In genomic region chr17:29148790-29149430, GRCh38 we compare ENCODE assay signal across 8 cellular contexts. TPM values are rescaled to one million over a fixed set of nuclear protein-coding genes. Genes with fewer than 3 reads are reported as not detected.
DNase-seq lines count a peak whose midpoint lies in the region; ATAC-seq, FAIRE-seq and TF ChIP-seq lines count a peak whose summit lies in the region.

No MANE protein-coding gene starts in this region.

- peak overlapping the region; percentile 79 for H3K4me3 Mint-ChIP-seq in activated T-helper 1 cell treated with anti-CD3 and anti-CD28 coated beads, Interleukin-12 subunit alpha, Interleukin-12 subunit beta, Interleukin-2, Interleukin-4 antibody, amounts not matched to agents 30 ng/mL and 10 ng/mL and 1 ng/mL, durations not matched to agents 14 hours and 24 hours and 36 hours
- H3K4me3 Mint-ChIP-seq in naive thymus-derived CD8-positive, alpha-beta T cell: peak overlapping the region; percentile 70 to 90 (median 77)
- peak overlapping the region; percentile 84 to 86 for H3K4me3 Mint-ChIP-seq in stimulated activated naive B cell treated with anti-CD40 and anti-IgM and Interleukin-4, amounts not matched to agents 10 μg/mL and 1 μg/mL and 100 μg/mL, for 72 hours

- POLR2A ChIA-PET in naive thymus-derived CD8-positive, alpha-beta T cell (lab: Charles Lee): interaction anchor here (0.6 to 5.9 kb wide), 11 partner anchors 9 to 213 kb away, joined by 3 to 64 read pairs (median 6); partner anchors contain the start of genes MYO18A, NUFIP2 and PHF12

- no peaks in the 10 kb centered on the region for H4K20me1 ChIP-seq in fibroblast of lung (ENCODE audit: control insufficient read depth, extremely low read depth, insufficient read depth, low read length)

- H2AFZ ChIP-seq in fibroblast of lung (ENCODE audit: low read length): peak overlapping the region; percentile 83

- DNase-seq in DMS79 treated with DMSO at 0.1 percent for 48 hours (lab: John Stamatoyannopoulos, UW) (peak; percentile 89), KG1 (lab: John Stamatoyannopoulos, UW) (peak; percentile 72), RCC 7860 (ENCODE audit: low spot score) (peak; percentile 84), fibroblast of lung (ENCODE audit: low read depth in 2 of 2) (peak; percentile 87 to 91)
- DNase-seq in activated T-helper 1 cell treated with anti-CD3 and anti-CD28 coated beads, Interleukin-12 subunit alpha, Interleukin-12 subunit beta, Interleukin-2, Interleukin-4 antibody, amounts not matched to agents 30 ng/mL and 10 ng/mL and 1 ng/mL, durations not matched to agents 14 hours and 24 hours and 36 hours (ENCODE audit: low spot score): peak; percentile 91
- peak; percentile 85 to 93 (median 90) for DNase-seq in naive thymus-derived CD8-positive, alpha-beta T cell
- peak; percentile 93 for DNase-seq in stimulated activated naive B cell treated with anti-CD40 and anti-IgM and Interleukin-4, amounts not matched to agents 10 μg/mL and 1 μg/mL and 100 μg/mL, for 72 hours

- peak overlapping the region; percentile 91 for H3K4me2 ChIP-seq in fibroblast of lung (ENCODE audit: extremely low read depth, insufficient read depth, low read length)

- H3K27ac Mint-ChIP-seq in activated T-helper 1 cell treated with anti-CD3 and anti-CD28 coated beads, Interleukin-12 subunit alpha, Interleukin-12 subunit beta, Interleukin-2, Interleukin-4 antibody, amounts not matched to agents 30 ng/mL and 10 ng/mL and 1 ng/mL, durations not matched to agents 14 hours and 24 hours and 36 hours: peak overlapping the region; percentile 64
- H3K27ac Mint-ChIP-seq in naive thymus-derived CD8-positive, alpha-beta T cell: peak overlapping the region; percentile 43 to 92 (median 85)
- H3K27ac Mint-ChIP-seq in stimulated activated naive B cell treated with anti-CD40 and anti-IgM and Interleukin-4, amounts not matched to agents 10 μg/mL and 1 μg/mL and 100 μg/mL, for 72 hours: peak overlapping the region; percentile 98

- H3K4me1 Mint-ChIP-seq in activated T-helper 1 cell treated with anti-CD3 and anti-CD28 coated beads, Interleukin-12 subunit alpha, Interleukin-12 subunit beta, Interleukin-2, Interleukin-4 antibody, amounts not matched to agents 30 ng/mL and 10 ng/mL and 1 ng/mL, durations not matched to agents 14 hours and 24 hours and 36 hours (ENCODE audit: low read depth): peaks cover 63% of the 10 kb centered on the region
- peaks cover 28 to 57% (median 44%) of the 10 kb centered on the region in 4 donors for H3K4me1 Mint-ChIP-seq in naive thymus-derived CD8-positive, alpha-beta T cell
- H3K4me1 Mint-ChIP-seq in stimulated activated naive B cell treated with anti-CD40 and anti-IgM and Interleukin-4, amounts not matched to agents 10 μg/mL and 1 μg/mL and 100 μg/mL, for 72 hours: peaks cover 54 to 84% of the 10 kb centered on the region in 2 donors

- no peaks in the 10 kb centered on the region for H3K27me3 Mint-ChIP-seq in activated T-helper 1 cell treated with anti-CD3 and anti-CD28 coated beads, Interleukin-12 subunit alpha, Interleukin-12 subunit beta, Interleukin-2, Interleukin-4 antibody, amounts not matched to agents 30 ng/mL and 10 ng/mL and 1 ng/mL, durations not matched to agents 14 hours and 24 hours and 36 hours (ENCODE audit: insufficient read depth)
- no peaks in the 10 kb centered on the region for H3K27me3 Mint-ChIP-seq in naive thymus-derived CD8-positive, alpha-beta T cell
- H3K27me3 Mint-ChIP-seq in stimulated activated naive B cell treated with anti-CD40 and anti-IgM and Interleukin-4, amounts not matched to agents 10 μg/mL and 1 μg/mL and 100 μg/mL, for 72 hours: no peaks in the 10 kb centered on the region

- no peaks in the 10 kb centered on the region for H3K36me3 ChIP-seq in fibroblast of lung (ENCODE audit: control insufficient read depth, insufficient read depth, low read length)

- H3K9ac ChIP-seq in fibroblast of lung (ENCODE audit: insufficient read depth, low read length): peak overlapping the region; percentile 35

- H3K4me1 ChIP-seq in fibroblast of lung (ENCODE audit: control insufficient read depth, extremely low read depth, insufficient read depth, low read length): peaks cover 14% of the 10 kb centered on the region

- no peaks in the 10 kb centered on the region for H3K9me3 ChIP-seq in fibroblast of lung (ENCODE audit: control insufficient read depth, insufficient read depth, low read depth, low read length)

- intact Hi-C loops in activated T-helper 1 cell treated with anti-CD3 and anti-CD28 coated beads, Interleukin-12 subunit alpha, Interleukin-12 subunit beta, Interleukin-2, Interleukin-4 antibody, amounts not matched to agents 30 ng/mL and 10 ng/mL and 1 ng/mL, durations not matched to agents 14 hours and 24 hours and 36 hours (cut with micrococcal nuclease): loop anchor here (1.0 to 5.0 kb wide), 6 partner anchors 9 to 418 kb away; partner anchors contain the start of genes ABHD15, MYO18A and TP53I13

- H3K27me3 ChIP-seq in fibroblast of lung (ENCODE audit: control insufficient read depth, insufficient read depth, low read length): no peaks in the 10 kb centered on the region

- H3K4me3 ChIP-seq in fibroblast of lung (replicated peaks in 1 of 4; ENCODE audit: control extremely low read depth in 1 of 4, insufficient read depth in 1 of 4, low read depth in 3 of 4, low read length in 4 of 4): peak overlapping the region; percentile 45 to 59 (median 48)

- TF ChIP-seq CTCF in fibroblast of lung (conservative IDR thresholded peaks at IDR 0.05 in 1 of 2, IDR thresholded peaks at IDR 0.05 in 1 of 2; ENCODE audit: low read depth in 1 of 2, low read length in 2 of 2): peak; percentile 81 to 84

- H3K9me3 Mint-ChIP-seq in activated T-helper 1 cell treated with anti-CD3 and anti-CD28 coated beads, Interleukin-12 subunit alpha, Interleukin-12 subunit beta, Interleukin-2, Interleukin-4 antibody, amounts not matched to agents 30 ng/mL and 10 ng/mL and 1 ng/mL, durations not matched to agents 14 hours and 24 hours and 36 hours: no peaks in the 10 kb centered on the region
- H3K9me3 Mint-ChIP-seq in naive thymus-derived CD8-positive, alpha-beta T cell: no peaks in the 10 kb centered on the region
- no peaks in the 10 kb centered on the region for H3K9me3 Mint-ChIP-seq in stimulated activated naive B cell treated with anti-CD40 and anti-IgM and Interleukin-4, amounts not matched to agents 10 μg/mL and 1 μg/mL and 100 μg/mL, for 72 hours

- H3K36me3 Mint-ChIP-seq in activated T-helper 1 cell treated with anti-CD3 and anti-CD28 coated beads, Interleukin-12 subunit alpha, Interleukin-12 subunit beta, Interleukin-2, Interleukin-4 antibody, amounts not matched to agents 30 ng/mL and 10 ng/mL and 1 ng/mL, durations not matched to agents 14 hours and 24 hours and 36 hours (ENCODE audit: low read depth): peaks cover 6% of the 10 kb centered on the region
- H3K36me3 Mint-ChIP-seq in naive thymus-derived CD8-positive, alpha-beta T cell: no peaks in the 10 kb centered on the region
- H3K36me3 Mint-ChIP-seq in stimulated activated naive B cell treated with anti-CD40 and anti-IgM and Interleukin-4, amounts not matched to agents 10 μg/mL and 1 μg/mL and 100 μg/mL, for 72 hours: peaks cover 6 to 18% of the 10 kb centered on the region in 2 donors

- FAIRE-seq in RCC 7860 (lab: Jason Lieb, UNC): no peak

- H3K79me2 ChIP-seq in fibroblast of lung (ENCODE audit: control insufficient read depth, insufficient read depth, low read length): no peaks in the 10 kb centered on the region

- H3K27ac ChIP-seq in fibroblast of lung (ENCODE audit: insufficient read depth, low read length): peak overlapping the region; percentile 65

- ATAC-seq in GM21619 (IDR thresholded peaks at IDR 0.05; ENCODE audit: unreplicated experiment): peak; percentile 77
- peak; percentile 90 to 91 for ATAC-seq in naive thymus-derived CD8-positive, alpha-beta T cell
- peak; percentile 82 to 85 for ATAC-seq in stimulated activated naive B cell treated with anti-CD40 and anti-IgM and Interleukin-4, amounts not matched to agents 10 μg/mL and 1 μg/mL and 100 μg/mL, for 72 hours (replicated peaks)

RNA-seq across cellular contexts. Expression of gene MYO18A, which starts 31.3 kb away (rescaled TPM):
- total RNA-seq in activated T-helper 1 cell treated with anti-CD3 and anti-CD28 coated beads, Interleukin-12 subunit alpha, Interleukin-12 subunit beta, Interleukin-2, Interleukin-4 antibody, amounts not matched to agents 30 ng/mL and 10 ng/mL and 1 ng/mL, durations not matched to agents 14 hours and 24 hours and 36 hours: 38.2 and 40.5 TPM in 2 replicates
- 50.3 and 133 TPM in 2 replicates for total RNA-seq in fibroblast of lung
- 11.7 and 17.5 TPM in 2 replicates for polyA plus RNA-seq in fibroblast of lung
- polyA plus RNA-seq in fibroblast of lung (2012): 34.5 and 50.8 TPM in 2 replicates
- 70.6 and 134 TPM in 2 replicates for polyA minus RNA-seq in fibroblast of lung (ENCODE audit: low replicate concordance)
- 10 to 100 TPM; 63.6 to 69.3 TPM for total RNA-seq in naive thymus-derived CD8-positive, alpha-beta T cell
- 10 to 100 TPM in 1 of 3 donors, 1 to 10 TPM in 2; 4.6 to 12.6 (median 5.9) TPM for polyA plus RNA-seq in naive thymus-derived CD8-positive, alpha-beta T cell

Comparison
In these comparisons a context has a peak if more than half of its experiments do, and no peak if none do; other contexts are left out.
1. Peak in every context shown above with its lines: DNase-seq, ATAC-seq, H3K4me3 ChIP-seq and H3K27ac ChIP-seq.